In the genomic region with DNA sequence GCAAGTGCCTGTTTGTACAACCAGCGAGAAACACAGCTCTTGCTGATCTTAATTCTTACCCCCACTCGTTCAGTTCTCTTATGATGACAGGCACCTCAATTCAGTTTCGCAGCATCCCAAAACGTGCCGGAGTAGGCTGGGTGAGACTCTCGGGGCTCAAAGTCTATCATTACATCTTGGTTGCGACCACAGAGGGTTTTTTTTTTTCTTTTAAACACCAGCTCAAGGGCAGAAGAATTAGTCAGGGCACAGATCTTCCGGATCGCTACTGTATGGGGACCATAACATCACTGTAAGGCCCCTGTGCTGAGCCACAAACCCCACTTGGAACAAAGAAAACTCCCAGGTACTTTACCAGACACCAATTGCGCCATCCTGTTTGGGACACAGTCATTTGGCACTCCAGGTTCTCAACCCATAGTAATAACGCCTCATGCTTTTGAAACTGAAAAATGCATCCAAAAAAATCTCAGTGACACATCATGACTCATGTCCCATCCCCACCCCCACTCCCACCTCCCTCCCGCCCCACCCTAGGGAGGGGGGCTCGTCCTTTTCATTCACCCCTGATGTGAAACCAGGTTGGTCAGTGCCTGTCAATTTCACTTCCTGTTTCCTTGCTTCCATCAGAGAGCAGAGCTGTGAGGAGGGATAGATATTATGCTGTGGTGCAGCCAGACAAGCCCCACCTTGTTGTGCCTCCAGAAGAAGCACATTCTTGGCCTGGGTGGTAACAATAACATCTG, we compare ENCODE assay signal across 9 cellular contexts. TPM values are rescaled to one million over a fixed set of nuclear protein-coding genes. Genes with fewer than 3 reads are reported as not detected.
A peak's percentile ranks its signal among the peaks of the same experiment; 100 is the strongest.
DNase-seq lines count a peak whose midpoint lies in the region; ATAC-seq and TF ChIP-seq lines count a peak whose summit lies in the region.
"Had no signal": no experiment of that assay in that cellular context is flagged by ENCODE, and none has a peak within 500 bp of the region (broad histone marks: within the 10 kb centered on the region; RNA-seq: fewer than 3 reads in every experiment).

No MANE protein-coding gene starts in this region.

- no peaks in the 10 kb centered on the region for H3K9me2 ChIP-seq in SK-N-SH

- H3K27ac Mint-ChIP-seq in natural killer cell, result peak overlapping the region in 1 of 2 donors; percentile 67

- H3K4me2 ChIP-seq in SK-N-SH, result no peak overlapping the region

- peaks cover 5 to 13% of the 10 kb centered on the region in 2 experiments; a peak in 1 of 4 replicates for H3K4me1 ChIP-seq in SK-N-SH (ENCODE audit: control insufficient read depth in 1 of 2, insufficient read depth in 2 of 2, low read depth in 1 of 2, low read length in 1 of 2)

- H3K36me3 ChIP-seq in SK-N-SH (replicated peaks in 1 of 2; ENCODE audit: control insufficient read depth in 1 of 2, insufficient read depth in 2 of 2, low read length in 1 of 2), result no peaks in the 10 kb centered on the region

- peaks cover 18% of the 10 kb centered on the region in 2 donors for H3K4me1 Mint-ChIP-seq in natural killer cell

- TF ChIP-seq EP300 in SK-N-SH (IDR thresholded peaks at IDR 0.05; ENCODE audit: borderline replicate concordance in 1 of 2, low read depth in 1 of 2, low read length in 1 of 2), result no peak

- no peak overlapping the region for H3K9ac ChIP-seq in SK-N-SH

- intact Hi-C loops in natural killer cell (cut with micrococcal nuclease), result no loop called here

- no peaks in the 10 kb centered on the region; the same call in 1 of the 2 replicates for H3K27me3 ChIP-seq in SK-N-SH (ENCODE audit: insufficient read depth)

- H3K36me3 Mint-ChIP-seq in natural killer cell, result no peaks in the 10 kb centered on the region

- H3K9me3 ChIP-seq in SK-N-SH, result no peaks in the 10 kb centered on the region

- no peaks in the 10 kb centered on the region for H3K9me3 Mint-ChIP-seq in natural killer cell

- H3K4me3 Mint-ChIP-seq in natural killer cell, result no peak overlapping the region

- no peaks in the 10 kb centered on the region for H3K27me3 Mint-ChIP-seq in natural killer cell (ENCODE audit: low read depth in 2 of 2)

- 59% methylated on average over 13 of the region's 13 CpGs for WGBS in SK-N-SH (ENCODE audit: low lambda C conversion rate)

- H3K27ac ChIP-seq in SK-N-SH (ENCODE audit: low read depth in 2 of 2, low read length in 1 of 2), result no peak overlapping the region

- no peaks in the 10 kb centered on the region for H4K20me1 ChIP-seq in SK-N-SH (ENCODE audit: insufficient read depth)

- CTCF ChIA-PET in SK-N-SH (lab: Yijun Ruan, JAX), result interaction anchor here (0.6 to 1.2 kb wide), 2 partner anchors 51 to 91 kb away, joined by 3 to 5 read pairs; no protein-coding TSS in a partner anchor

- TF ChIP-seq RAD21 in SK-N-SH (IDR thresholded peaks at IDR 0.05; ENCODE audit: low read length), result no peak

- H3F3A ChIP-seq in SK-N-SH (replicated peaks; ENCODE audit: insufficient read depth), result no peaks in the 10 kb centered on the region

- TF ChIP-seq CTCF in natural killer cell (IDR thresholded peaks at IDR 0.05), result no peak
- no peak for TF ChIP-seq CTCF in SK-N-SH (IDR thresholded peaks at IDR 0.05)

- H2AFZ ChIP-seq in SK-N-SH (ENCODE audit: low read depth), result no peak overlapping the region

- POLR2A ChIA-PET in SK-N-SH (lab: Yijun Ruan, JAX), result no interaction called here

- no peak overlapping the region for H3K4me3 ChIP-seq in SK-N-SH (ENCODE audit: low read depth in 2 of 2, low read length in 1 of 2)

- DNase-seq in NOMO-1 treated with dmso at 0.1 percent for 144 hours (lab: John Stamatoyannopoulos, UW; ENCODE audit: unreplicated experiment), result peak; percentile 84
- DNase-seq in activated T-helper 1 cell treated with Interleukin-2 at 50 U/mL for 16 hours (ENCODE audit: low read depth), result peak; percentile 54
- no peak for DNase-seq in natural killer cell
- no peak for DNase-seq in SK-N-SH
- no peak for DNase-seq in SHP77 treated with DMSO at 0.1 percent for 48 hours (lab: John Stamatoyannopoulos, UW)
- DNase-seq in left lobe of liver (ENCODE audit: low spot score), result no peak

- H3K79me2 ChIP-seq in SK-N-SH (ENCODE audit: insufficient read depth), result no peaks in the 10 kb centered on the region

- ATAC-seq in GM18498 (IDR thresholded peaks at IDR 0.05; ENCODE audit: unreplicated experiment), result peak; percentile 85
- peak; percentile 87 for ATAC-seq in HG02759 (IDR thresholded peaks at IDR 0.05; ENCODE audit: unreplicated experiment)
- ATAC-seq in natural killer cell, result peak; percentile 56 to 77 (median 73)
- ATAC-seq in left lobe of liver, result no peak
- ATAC-seq: left colon had no signal

TF ChIP-seq in SK-N-SH, 30 proteins besides CTCF, POLR2A, EP300 and RAD21:
- TF ChIP-seq FOXJ3 (CRISPR knock-in tag; IDR thresholded peaks at IDR 0.05) (no peak), EZH2phosphoT487 (IDR thresholded peaks at IDR 0.05; ENCODE audit: borderline replicate concordance, low read depth) (no peak), GATA2 (CRISPR knock-in tag; IDR thresholded peaks at IDR 0.05) (no peak), RFX5 (IDR thresholded peaks at IDR 0.05; ENCODE audit: low read length) (no peak)
- TF ChIP-seq, protein P1, sequence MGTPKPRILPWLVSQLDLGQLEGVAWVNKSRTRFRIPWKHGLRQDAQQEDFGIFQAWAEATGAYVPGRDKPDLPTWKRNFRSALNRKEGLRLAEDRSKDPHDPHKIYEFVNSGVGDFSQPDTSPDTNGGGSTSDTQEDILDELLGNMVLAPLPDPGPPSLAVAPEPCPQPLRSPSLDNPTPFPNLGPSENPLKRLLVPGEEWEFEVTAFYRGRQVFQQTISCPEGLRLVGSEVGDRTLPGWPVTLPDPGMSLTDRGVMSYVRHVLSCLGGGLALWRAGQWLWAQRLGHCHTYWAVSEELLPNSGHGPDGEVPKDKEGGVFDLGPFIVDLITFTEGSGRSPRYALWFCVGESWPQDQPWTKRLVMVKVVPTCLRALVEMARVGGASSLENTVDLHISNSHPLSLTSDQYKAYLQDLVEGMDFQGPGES (IDR thresholded peaks at IDR 0.05; ENCODE audit: low read depth, low read length), result no peak
- TF ChIP-seq, protein P2, sequence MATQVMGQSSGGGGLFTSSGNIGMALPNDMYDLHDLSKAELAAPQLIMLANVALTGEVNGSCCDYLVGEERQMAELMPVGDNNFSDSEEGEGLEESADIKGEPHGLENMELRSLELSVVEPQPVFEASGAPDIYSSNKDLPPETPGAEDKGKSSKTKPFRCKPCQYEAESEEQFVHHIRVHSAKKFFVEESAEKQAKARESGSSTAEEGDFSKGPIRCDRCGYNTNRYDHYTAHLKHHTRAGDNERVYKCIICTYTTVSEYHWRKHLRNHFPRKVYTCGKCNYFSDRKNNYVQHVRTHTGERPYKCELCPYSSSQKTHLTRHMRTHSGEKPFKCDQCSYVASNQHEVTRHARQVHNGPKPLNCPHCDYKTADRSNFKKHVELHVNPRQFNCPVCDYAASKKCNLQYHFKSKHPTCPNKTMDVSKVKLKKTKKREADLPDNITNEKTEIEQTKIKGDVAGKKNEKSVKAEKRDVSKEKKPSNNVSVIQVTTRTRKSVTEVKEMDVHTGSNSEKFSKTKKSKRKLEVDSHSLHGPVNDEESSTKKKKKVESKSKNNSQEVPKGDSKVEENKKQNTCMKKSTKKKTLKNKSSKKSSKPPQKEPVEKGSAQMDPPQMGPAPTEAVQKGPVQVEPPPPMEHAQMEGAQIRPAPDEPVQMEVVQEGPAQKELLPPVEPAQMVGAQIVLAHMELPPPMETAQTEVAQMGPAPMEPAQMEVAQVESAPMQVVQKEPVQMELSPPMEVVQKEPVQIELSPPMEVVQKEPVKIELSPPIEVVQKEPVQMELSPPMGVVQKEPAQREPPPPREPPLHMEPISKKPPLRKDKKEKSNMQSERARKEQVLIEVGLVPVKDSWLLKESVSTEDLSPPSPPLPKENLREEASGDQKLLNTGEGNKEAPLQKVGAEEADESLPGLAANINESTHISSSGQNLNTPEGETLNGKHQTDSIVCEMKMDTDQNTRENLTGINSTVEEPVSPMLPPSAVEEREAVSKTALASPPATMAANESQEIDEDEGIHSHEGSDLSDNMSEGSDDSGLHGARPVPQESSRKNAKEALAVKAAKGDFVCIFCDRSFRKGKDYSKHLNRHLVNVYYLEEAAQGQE (IDR thresholded peaks at IDR 0.05; ENCODE audit: low read depth, low read length), result no peak
- TF ChIP-seq, protein P3, sequence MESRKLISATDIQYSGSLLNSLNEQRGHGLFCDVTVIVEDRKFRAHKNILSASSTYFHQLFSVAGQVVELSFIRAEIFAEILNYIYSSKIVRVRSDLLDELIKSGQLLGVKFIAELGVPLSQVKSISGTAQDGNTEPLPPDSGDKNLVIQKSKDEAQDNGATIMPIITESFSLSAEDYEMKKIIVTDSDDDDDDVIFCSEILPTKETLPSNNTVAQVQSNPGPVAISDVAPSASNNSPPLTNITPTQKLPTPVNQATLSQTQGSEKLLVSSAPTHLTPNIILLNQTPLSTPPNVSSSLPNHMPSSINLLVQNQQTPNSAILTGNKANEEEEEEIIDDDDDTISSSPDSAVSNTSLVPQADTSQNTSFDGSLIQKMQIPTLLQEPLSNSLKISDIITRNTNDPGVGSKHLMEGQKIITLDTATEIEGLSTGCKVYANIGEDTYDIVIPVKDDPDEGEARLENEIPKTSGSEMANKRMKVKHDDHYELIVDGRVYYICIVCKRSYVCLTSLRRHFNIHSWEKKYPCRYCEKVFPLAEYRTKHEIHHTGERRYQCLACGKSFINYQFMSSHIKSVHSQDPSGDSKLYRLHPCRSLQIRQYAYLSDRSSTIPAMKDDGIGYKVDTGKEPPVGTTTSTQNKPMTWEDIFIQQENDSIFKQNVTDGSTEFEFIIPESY (IDR thresholded peaks at IDR 0.05; ENCODE audit: borderline replicate concordance, low read depth), result no peak

RNA-seq across cellular contexts. Expression of a gene that starts 41.0 kb away (rescaled TPM):
- total RNA-seq in natural killer cell (10 to 100 TPM in 1 of 3 donors, 1 to 10 TPM in 2; 1.2 to 17.7 (median 7.9) TPM), left lobe of liver (0.55 TPM)
- polyA plus RNA-seq in SK-N-SH (2012; rRNA removed), result not detected in 2 replicates
- not detected in 2 replicates for polyA plus RNA-seq in SK-N-SH (2012; cell fraction: cytosol; rRNA removed)
- polyA plus RNA-seq in SK-N-SH (2012; cell fraction: nucleus; rRNA removed), result not detected in 2 replicates

Comparison
In these comparisons a context has a peak if more than half of its experiments do, and no peak if none do; other contexts are left out.
1. DNase-seq: peak in NOMO-1 treated with dmso at 0.1 percent for 144 hours (single experiment) and activated T-helper 1 cell treated with Interleukin-2 at 50 U/mL for 16 hours (single experiment); none in natural killer cell (single experiment), SK-N-SH (single experiment), SHP77 treated with DMSO at 0.1 percent for 48 hours (single experiment) and left lobe of liver (single experiment).